In the genomic region with DNA sequence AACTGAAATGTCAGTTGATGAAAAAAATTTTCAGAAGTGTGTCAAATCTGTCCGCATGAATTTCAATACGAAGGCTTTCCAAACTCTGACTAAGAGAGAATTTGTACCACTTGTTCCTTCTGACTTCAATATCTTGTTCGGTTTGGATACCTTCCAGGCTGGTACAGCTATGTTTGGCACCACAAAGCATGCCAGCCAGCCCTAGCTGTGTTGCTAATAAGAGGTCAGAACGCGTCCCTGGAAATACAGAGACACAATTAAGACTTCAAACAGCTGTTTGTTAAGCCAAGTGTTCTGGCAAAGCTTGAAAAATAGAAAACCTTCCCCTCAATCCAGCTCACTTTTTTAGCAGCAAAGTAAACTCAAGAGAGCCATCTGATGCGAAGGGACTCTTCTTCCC, we compare ENCODE assay signal across 11 cellular contexts. TPM values are rescaled to one million over a fixed set of nuclear protein-coding genes. Genes with fewer than 3 reads are reported as not detected.
DNase-seq lines count a peak whose midpoint lies in the region; ATAC-seq and TF ChIP-seq lines count a peak whose summit lies in the region.
"Had no signal": no experiment of that assay in that cellular context is flagged by ENCODE, and none has a peak within 500 bp of the region (broad histone marks: within the 10 kb centered on the region; RNA-seq: fewer than 3 reads in every experiment).

No MANE protein-coding gene starts in this region.

- H3K4me1 ChIP-seq in ascending aorta (peaks cover 3 to 41% of the 10 kb centered on the region in 2 donors), right cardiac atrium (ENCODE audit: control insufficient read depth, insufficient read depth, low read length) (peaks cover 18% of the 10 kb centered on the region), gastrocnemius medialis (peaks cover 64 to 67% of the 10 kb centered on the region in 2 donors)

- TF ChIP-seq CTCF in ascending aorta (IDR thresholded peaks at IDR 0.05) (no peak), gastrocnemius medialis (IDR thresholded peaks at IDR 0.05 in 4 of 5, conservative IDR thresholded peaks at IDR 0.05 in 1 of 5) (no peak)

- peak; percentile 74 to 83 for ATAC-seq in right cardiac atrium
- peak; percentile 97 to 99 for ATAC-seq in gastrocnemius medialis
- no peak for ATAC-seq in GM21717 (IDR thresholded peaks at IDR 0.05; ENCODE audit: unreplicated experiment)
- ATAC-seq: PC-3 had no signal

- H3K27me3 ChIP-seq in ascending aorta = no peaks in the 10 kb centered on the region
- no peaks in the 10 kb centered on the region for H3K27me3 ChIP-seq in right cardiac atrium (ENCODE audit: control insufficient read depth, insufficient read depth)
- H3K27me3 ChIP-seq in gastrocnemius medialis = no peaks in the 10 kb centered on the region

- peaks cover 2 to 4% of the 10 kb centered on the region in 2 donors for H3K36me3 ChIP-seq in ascending aorta
- H3K36me3 ChIP-seq in gastrocnemius medialis = peaks cover 0 to under 1% of the 10 kb centered on the region in 2 donors

- DNase-seq in LHCN-M2 (ENCODE audit: low read depth) = peak; percentile 95
- peak in 1 of 2 donors; percentile 83 for DNase-seq in ascending aorta (ENCODE audit: low spot score in 2 of 2)
- DNase-seq in right cardiac atrium = peak; percentile 33 to 74 (median 63)
- DNase-seq in gastrocnemius medialis = peak; percentile 66 to 74
- no peak for DNase-seq in AG08396 (ENCODE audit: low spot score)
- DNase-seq in activated CD4-positive, alpha-beta T cell treated with anti-CD3 and anti-CD28 coated beads for 4 hours = no peak
- no peak for DNase-seq in NCI-H128 (lab: John Stamatoyannopoulos, UW; ENCODE audit: unreplicated experiment)
- DNase-seq: NCI-H2029, PC-3 had no signal

- TF ChIP-seq POLR2A in gastrocnemius medialis (IDR thresholded peaks at IDR 0.05) = no peak

- in situ Hi-C loops in gastrocnemius medialis (cut with MboI; ENCODE audit: low sequenced_read_pairs in 4 of 4) = no loop called here

- no peaks in the 10 kb centered on the region for H3K9me3 ChIP-seq in ascending aorta
- no peaks in the 10 kb centered on the region for H3K9me3 ChIP-seq in right cardiac atrium (ENCODE audit: control insufficient read depth, low read length)
- no peaks in the 10 kb centered on the region for H3K9me3 ChIP-seq in gastrocnemius medialis

- intact Hi-C loops in ascending aorta (cut with DNase I) (loop anchor here (5.0 kb wide), 1 partner anchor 37 kb away; a partner anchor contains a TSS), right cardiac atrium (cut with DNase I) (no loop called here), gastrocnemius medialis (cut with DNase I; ENCODE audit: low total_unique reads) (loop anchor here (1.0 kb wide), 1 partner anchor 23 kb away; no protein-coding TSS in a partner anchor)

- H3K27ac ChIP-seq in ascending aorta (peak overlapping the region; percentile 81 to 82), right cardiac atrium (ENCODE audit: low read length) (peak overlapping the region; percentile 25), gastrocnemius medialis (peak overlapping the region; percentile 61 to 85 (median 72))
- H3K27ac ChIP-seq: parathyroid adenoma had no signal

- 43% methylated on average over 6 of the region's 6 CpGs for WGBS in right cardiac atrium

- peak overlapping the region in 1 of 2 donors; percentile 25 for H3K4me3 ChIP-seq in ascending aorta
- H3K4me3 ChIP-seq in right cardiac atrium (ENCODE audit: low read length) = no peak overlapping the region
- no peak overlapping the region for H3K4me3 ChIP-seq in gastrocnemius medialis

RNA-seq across cellular contexts. Expression of a gene that starts 35.2 kb away (rescaled TPM):
- total RNA-seq in LHCN-M2 (2014; rRNA removed) = 95.7 and 113 TPM in 2 replicates
- 53.8 TPM for polyA plus RNA-seq in LHCN-M2 (2012)
- total RNA-seq in ascending aorta = 65.7 TPM
- total RNA-seq in right cardiac atrium = 100 to 1,000 TPM; 104 to 150 (median 123) TPM
- 66.7 TPM for polyA plus RNA-seq in right cardiac atrium
- 10 to 100 TPM; 41.7 to 88.5 (median 68.8) TPM for total RNA-seq in gastrocnemius medialis

Comparison
In these comparisons a context has a peak if more than half of its experiments do, and no peak if none do; other contexts are left out.
1. DNase-seq: peak in LHCN-M2 (single experiment), right cardiac atrium (3 of 3) and gastrocnemius medialis (2 of 2); none in AG08396 (single experiment), activated CD4-positive, alpha-beta T cell treated with anti-CD3 and anti-CD28 coated beads for 4 hours (0 of 2) and NCI-H128 (single experiment).
2. H3K27ac ChIP-seq: peak in every context shown above with its lines; median percentile 82 in ascending aorta; 72 in gastrocnemius medialis; 25 in right cardiac atrium.
3. intact Hi-C loops: an anchor here in ascending aorta (5.0 kb wide) and gastrocnemius medialis (1.0 kb wide); none called in right cardiac atrium.